ENCODE assay signal across 8 cellular contexts in the genomic region with DNA sequence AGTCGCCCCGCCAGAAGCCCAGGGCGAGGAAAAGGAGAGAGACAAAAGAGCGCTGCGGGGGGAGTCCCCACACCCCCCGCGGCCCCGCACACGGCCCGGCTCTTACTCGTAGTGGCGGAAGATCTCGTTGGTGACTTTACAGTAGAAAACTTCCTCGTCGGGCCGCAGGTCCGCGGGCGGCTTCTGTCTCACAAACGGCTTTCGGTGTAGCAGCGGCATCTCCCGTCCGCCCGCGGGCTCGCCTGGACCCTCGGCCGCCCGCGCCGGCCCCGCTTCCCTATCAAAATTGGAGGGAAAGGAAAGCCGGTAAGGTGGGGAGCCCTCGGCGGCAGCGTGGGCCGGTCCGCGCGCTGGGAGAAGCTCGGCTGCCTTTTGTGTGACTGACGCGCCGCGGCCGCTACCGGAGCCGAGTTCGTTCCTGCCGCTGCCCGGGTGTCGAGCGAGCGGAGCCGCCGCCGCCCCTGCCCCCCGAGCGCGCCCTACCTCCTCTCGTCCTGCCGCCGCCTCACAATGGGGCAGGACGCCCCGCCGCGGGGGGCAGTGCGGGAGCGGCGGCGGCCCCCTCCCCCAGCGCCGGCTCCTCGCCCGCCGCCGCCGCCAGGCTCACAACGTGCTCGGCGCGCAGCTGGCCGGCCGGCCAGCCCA. TPM values are rescaled to one million over a fixed set of nuclear protein-coding genes. Genes with fewer than 3 reads are reported as not detected.
DNase-seq lines count a peak whose midpoint lies in the region; ATAC-seq and TF ChIP-seq lines count a peak whose summit lies in the region.

No MANE protein-coding gene starts in this region.

- no peaks in the 10 kb centered on the region for H3K36me3 ChIP-seq in kidney epithelial cell (ENCODE audit: control insufficient read depth, insufficient read depth, low read length)

- peak; percentile 24 for ATAC-seq in HG02610 (IDR thresholded peaks at IDR 0.05; ENCODE audit: unreplicated experiment)

- peak overlapping the region; percentile 95 for H3K27ac ChIP-seq in caudate nucleus (ENCODE audit: low read depth, low read length)

- no peaks in the 10 kb centered on the region for H3K27me3 ChIP-seq in kidney epithelial cell (ENCODE audit: control insufficient read depth, insufficient read depth, low read length)

- H3K4me3 ChIP-seq in NB4 (ENCODE audit: low read depth, low read length) (peak overlapping the region; percentile 69), kidney epithelial cell (ENCODE audit: low read depth, low read length) (peak overlapping the region; percentile 75)

- DNase-seq in NCI-H2081 (lab: John Stamatoyannopoulos, UW): peak; percentile 52 to 70
- DNase-seq in NCI-H2081 treated with DMSO at 0.1 percent for 48 hours (lab: John Stamatoyannopoulos, UW): no peak
- DNase-seq in NB4 (ENCODE audit: low read depth): peak; percentile 74
- peak; percentile 68 for DNase-seq in UCSD-AML1 (lab: John Stamatoyannopoulos, UW; ENCODE audit: unreplicated experiment)
- DNase-seq in caudate nucleus (lab: John Stamatoyannopoulos, UW): peak in 50 of 61 donors; percentile 2 to 80 (median 42)
- DNase-seq in kidney epithelial cell (ENCODE audit: low read depth): no peak
- DNase-seq in stimulated activated CD4-positive, alpha-beta T cell treated with anti-CD3 and anti-CD28 coated beads, Interleukin-1b, Interleukin-23, amount 100 ng/mL, for 4 hours (ENCODE audit: low read depth in 2 of 2): peak; percentile 23 to 32

- no peak for TF ChIP-seq POLR2A in NB4 (IDR thresholded peaks at IDR 0.05; ENCODE audit: extremely low read depth, insufficient read length)

- TF ChIP-seq CTCF in NB4 (IDR thresholded peaks at IDR 0.05; ENCODE audit: low read depth, low read length): no peak
- TF ChIP-seq CTCF in kidney epithelial cell (IDR thresholded peaks at IDR 0.05; ENCODE audit: insufficient read depth, low read length, poor library complexity, severe bottlenecking): no peak

RNA-seq across cellular contexts. Expression of a gene that starts 0.7 kb away (rescaled TPM):
- 36.1 and 44.2 TPM in 2 replicates for total RNA-seq in kidney epithelial cell

Comparison
In these comparisons a context has a peak if more than half of its experiments do, and no peak if none do; other contexts are left out.
1. DNase-seq: peak in NCI-H2081 (2 of 2), NB4 (single experiment), UCSD-AML1 (single experiment), caudate nucleus (50 of 61) and stimulated activated CD4-positive, alpha-beta T cell treated with anti-CD3 and anti-CD28 coated beads, Interleukin-1b, Interleukin-23, amount 100 ng/mL, for 4 hours (2 of 2); none in NCI-H2081 treated with DMSO at 0.1 percent for 48 hours (single experiment) and kidney epithelial cell (single experiment).